11 cellular contexts compared by ENCODE assay signal in genomic region chr20:63214514-63214913, GRCh38. TPM values are rescaled to one million over a fixed set of nuclear protein-coding genes. Genes with fewer than 3 reads are reported as not detected.
DNase-seq lines count a peak whose midpoint lies in the region; ATAC-seq, FAIRE-seq and TF ChIP-seq lines count a peak whose summit lies in the region.
"Had no signal": no experiment of that assay in that cellular context is flagged by ENCODE, and none has a peak within 500 bp of the region (broad histone marks: within the 10 kb centered on the region; RNA-seq: fewer than 3 reads in every experiment).

No MANE protein-coding gene starts in this region.

- H4K5ac ChIP-seq in H1 (ENCODE audit: insufficient read length, low read depth, low read length) = no peak overlapping the region

- no peak overlapping the region for H3K14ac ChIP-seq in H1 (ENCODE audit: insufficient read length)
- peak overlapping the region; percentile 93 for H3K14ac ChIP-seq in trophoblast cell (ENCODE audit: low read length)

- no peak for FAIRE-seq in H1 (lab: Jason Lieb, UNC)
- FAIRE-seq in urothelium cell line (lab: Jason Lieb, UNC) = no peak

- no peak overlapping the region for H2BK120ac ChIP-seq in H1 (replicated peaks; ENCODE audit: low read depth, low read length)
- no peak overlapping the region for H2BK120ac ChIP-seq in trophoblast cell (ENCODE audit: insufficient read depth, low read length, poor library complexity)

- H4K91ac ChIP-seq in H1 (replicated peaks; ENCODE audit: insufficient read length, low read length) (no peak overlapping the region), trophoblast cell (ENCODE audit: low read depth, low read length) (peak overlapping the region; percentile 98)

- H3K79me2 ChIP-seq in OCI-LY1 (ENCODE audit: insufficient read depth, low read length) (peaks cover 46% of the 10 kb centered on the region), H1 (ENCODE audit: control insufficient read depth in 1 of 2, insufficient read depth in 2 of 2, low read length in 2 of 2) (peaks cover 29 to 60% of the 10 kb centered on the region in 2 experiments), trophoblast cell (ENCODE audit: control insufficient read depth, insufficient read depth, low read length, poor library complexity) (peaks cover 44% of the 10 kb centered on the region)

- no peak for TF ChIP-seq RAD21 in H1 (IDR thresholded peaks at IDR 0.05 in 1 of 2, conservative IDR thresholded peaks at IDR 0.05 in 1 of 2; ENCODE audit: low read depth in 2 of 2, low read length in 2 of 2)

- no peaks in the 10 kb centered on the region for H3F3A ChIP-seq in OCI-LY1 (ENCODE audit: insufficient read depth, low read length)

- TF ChIP-seq EP300 in H1 (IDR thresholded peaks at IDR 0.05; ENCODE audit: borderline replicate concordance in 1 of 2, low read depth in 2 of 2, low read length in 2 of 2) = no peak

- CTCF ChIA-PET in H1 (lab: Charles Lee; ENCODE audit: partially characterized antibody) = interaction anchor here (0.9 to 3.8 kb wide), 19 partner anchors 8 to 191 kb away, joined by 3 to 46 read pairs (median 5); partner anchors contain the start of gene ARFGAP1

- H3K4me3 ChIP-seq in OCI-LY1 (ENCODE audit: low read depth, low read length, poor library complexity, severe bottlenecking) (peak overlapping the region; percentile 78), H1 (ENCODE audit: extremely low read depth in 1 of 4, insufficient read depth in 2 of 4, low read depth in 3 of 4, low read length in 4 of 4) (peak overlapping the region in 3 of 4 experiments; percentile 69 to 92 (median 87); a peak in 3 of 8 replicates), trophoblast cell (ENCODE audit: low read depth, low read length) (no peak overlapping the region)

- H2BK20ac ChIP-seq in H1 (ENCODE audit: low read length) = no peak overlapping the region

- POLR2A ChIA-PET in H1 (lab: Charles Lee; ENCODE audit: partially characterized antibody) = interaction anchor here (1.1 to 2.5 kb wide), 11 partner anchors 8 to 255 kb away, joined by 3 to 14 read pairs (median 6); no protein-coding TSS in a partner anchor

- H3K9me3 ChIP-seq in OCI-LY1 (ENCODE audit: low read length) = no peaks in the 10 kb centered on the region
- H3K9me3 ChIP-seq in H1 (ENCODE audit: insufficient read depth in 2 of 2, low read depth in 1 of 2, low read length in 1 of 2) = no peaks in the 10 kb centered on the region
- H3K9me3 ChIP-seq in trophoblast cell (ENCODE audit: insufficient read depth, low read depth, low read length) = no peaks in the 10 kb centered on the region

- no peak overlapping the region for H4K12ac ChIP-seq in trophoblast cell (ENCODE audit: low read depth, low read length)

- H3K4me2 ChIP-seq in OCI-LY1 (ENCODE audit: low read length) (peak overlapping the region; percentile 69), H1 (ENCODE audit: insufficient read depth in 1 of 2, low read depth in 2 of 2, low read length in 2 of 2) (peak overlapping the region; percentile 59 to 89), trophoblast cell (ENCODE audit: low read length) (peak overlapping the region; percentile 82)

- H2AFZ ChIP-seq in OCI-LY1 (ENCODE audit: low read length) (no peak overlapping the region), H1 (ENCODE audit: low read length) (no peak overlapping the region), trophoblast cell (ENCODE audit: insufficient read depth, low read length, poor library complexity) (no peak overlapping the region)

- H4K8ac ChIP-seq in H1 (ENCODE audit: extremely low read depth, insufficient read depth, low read length) (no peak overlapping the region), trophoblast cell (ENCODE audit: low read depth, low read length) (peak overlapping the region; percentile 72)

- peaks cover 54% of the 10 kb centered on the region for H3K36me3 ChIP-seq in OCI-LY1 (ENCODE audit: insufficient read depth, low read length)
- H3K36me3 ChIP-seq in H1 (ENCODE audit: control insufficient read depth in 2 of 4, insufficient read depth in 4 of 4, low read length in 3 of 4) = peaks cover 14 to 31% (median 28%) of the 10 kb centered on the region in 4 experiments; a peak in 7 of 8 replicates
- H3K36me3 ChIP-seq in trophoblast cell (ENCODE audit: control insufficient read depth in 1 of 2, insufficient read depth in 2 of 2, low read length in 2 of 2) = peaks cover 34 to 42% of the 10 kb centered on the region in 2 experiments

- no peaks in the 10 kb centered on the region for H3K27me3 ChIP-seq in OCI-LY1 (ENCODE audit: insufficient read depth, low read length)
- no peaks in the 10 kb centered on the region for H3K27me3 ChIP-seq in H1 (replicated peaks in 1 of 4; ENCODE audit: control insufficient read depth in 3 of 4, extremely low read depth in 1 of 4, insufficient read depth in 3 of 4, low read length in 3 of 4)
- no peaks in the 10 kb centered on the region for H3K27me3 ChIP-seq in trophoblast cell (ENCODE audit: insufficient read depth, low read length)

- no peak overlapping the region for H3K27ac ChIP-seq in OCI-LY1 (ENCODE audit: low read depth, low read length, poor library complexity, severe bottlenecking)
- H3K27ac ChIP-seq in H1 (ENCODE audit: low read depth, low read length) = no peak overlapping the region
- peak overlapping the region; percentile 85 for H3K27ac ChIP-seq in trophoblast cell (ENCODE audit: low read depth, low read length)

- H2BK15ac ChIP-seq in H1 (ENCODE audit: low read length) = no peak overlapping the region

- H2BK5ac ChIP-seq in H1 (ENCODE audit: low read depth, low read length) (no peak overlapping the region), trophoblast cell (ENCODE audit: low read depth, low read length, poor library complexity) (peak overlapping the region; percentile 96)

- H2AK5ac ChIP-seq in H1 (ENCODE audit: low read depth, low read length) (no peak overlapping the region), trophoblast cell (ENCODE audit: low read length) (no peak overlapping the region)

- H3K56ac ChIP-seq in H1 (replicated peaks; ENCODE audit: insufficient read length, low read depth, low read length) = no peak overlapping the region

- no peak overlapping the region for H2BK12ac ChIP-seq in H1 (ENCODE audit: low read depth, low read length)
- H2BK12ac ChIP-seq in trophoblast cell (ENCODE audit: low read length) = no peak overlapping the region

- TF ChIP-seq POLR2A in H1 (IDR thresholded peaks at IDR 0.05; ENCODE audit: control extremely low read depth in 1 of 2, low read depth in 2 of 2, low read length in 2 of 2) = no peak

- H3K79me1 ChIP-seq in H1 (ENCODE audit: low read depth, low read length) = peaks cover 9% of the 10 kb centered on the region
- H3K79me1 ChIP-seq in trophoblast cell (ENCODE audit: low read length) = peaks cover 21% of the 10 kb centered on the region

- no peak for TF ChIP-seq CTCF in OCI-LY1 (IDR thresholded peaks at IDR 0.05; ENCODE audit: low read length)
- no peak for TF ChIP-seq CTCF in H1 (IDR thresholded peaks at IDR 0.05; ENCODE audit: control extremely low read depth in 1 of 3, insufficient read depth in 1 of 3, low read depth in 1 of 3, low read length in 3 of 3)
- no peak for TF ChIP-seq CTCF in GM10266 (IDR thresholded peaks at IDR 0.05; ENCODE audit: control insufficient read depth, insufficient read depth, low read depth, missing control alignments)

- H3K23ac ChIP-seq in H1 (ENCODE audit: insufficient read length) (no peak overlapping the region), trophoblast cell (ENCODE audit: low read length) (no peak overlapping the region)

- no peak overlapping the region for H3K4ac ChIP-seq in H1 (replicated peaks; ENCODE audit: insufficient read length, low read depth, low read length)
- H3K4ac ChIP-seq in trophoblast cell (ENCODE audit: low read depth, low read length) = peak overlapping the region; percentile 61

- H3K4me1 ChIP-seq in OCI-LY1 (ENCODE audit: insufficient read depth, low read length, severe bottlenecking) (peaks cover 24% of the 10 kb centered on the region), H1 (replicated peaks in 1 of 4; ENCODE audit: control insufficient read depth in 3 of 4, insufficient read depth in 4 of 4, low read length in 3 of 4) (peaks cover 0 to 11% (median 2%) of the 10 kb centered on the region in 4 experiments; a peak in 4 of 7 replicates), trophoblast cell (ENCODE audit: control insufficient read depth in 1 of 2, insufficient read depth in 2 of 2, low read length in 2 of 2) (peaks cover 25 to 36% of the 10 kb centered on the region in 2 experiments)

- H3K9ac ChIP-seq in OCI-LY1 (ENCODE audit: low read length) (peak overlapping the region; percentile 97), H1 (replicated peaks in 1 of 4; ENCODE audit: extremely low read depth in 1 of 4, low read depth in 3 of 4, low read length in 3 of 4) (no peak overlapping the region), trophoblast cell (ENCODE audit: low read length) (peak overlapping the region; percentile 90)

- no peaks in the 10 kb centered on the region for H4K20me1 ChIP-seq in OCI-LY1 (ENCODE audit: insufficient read depth, low read length)
- peaks cover 22 to 23% of the 10 kb centered on the region in 2 experiments for H4K20me1 ChIP-seq in H1 (replicated peaks in 1 of 2; ENCODE audit: control insufficient read depth in 1 of 2, insufficient read depth in 2 of 2, low read length in 2 of 2)

- WGBS in H1 (ENCODE audit: extremely low coverage in 1 of 2, insufficient coverage in 1 of 2, insufficient read length in 1 of 2, insufficient replicate concordance in 2 of 2, low coverage in 1 of 2, low lambda C conversion rate in 2 of 2, missing lambda C conversion rate in 1 of 2), 2 experiments = 59% methylated on average over 6 of the region's 6 CpGs; no CpG with 5 or more reads in 1 of the 2 experiments
- no CpG with 5 or more reads among the region's 6 CpGs for WGBS in trophoblast cell (ENCODE audit: extremely low coverage, insufficient coverage, insufficient read length)

- peaks cover 5% of the 10 kb centered on the region; the same call in 1 of the 2 replicates for H3K23me2 ChIP-seq in H1 (ENCODE audit: low read depth, low read length)

- DNase-seq in ELF-1 (ENCODE audit: low read depth, low spot score) (peak; percentile 60), H1 (ENCODE audit: low read depth in 1 of 2, low spot score in 2 of 2) (no peak), trophoblast cell (peak; percentile 50 to 81), urothelium cell line (ENCODE audit: low spot score) (no peak), GOT3 (lab: John Stamatoyannopoulos, UW) (no peak), GM10266 (ENCODE audit: extremely low spot score) (no peak)
- DNase-seq: activated gamma-delta T cell treated with Interleukin-2 at 50 U/mL for 16 hours, left cardiac atrium had no signal

- H3K9me2 ChIP-seq in OCI-LY1 (ENCODE audit: low read depth, low read length) = no peaks in the 10 kb centered on the region

- ATAC-seq in HG02852 (IDR thresholded peaks at IDR 0.05; ENCODE audit: unreplicated experiment) = no peak

- no peak overlapping the region for H3K18ac ChIP-seq in H1 (ENCODE audit: extremely low read depth, low read length)
- H3K18ac ChIP-seq in trophoblast cell (ENCODE audit: low read length) = no peak overlapping the region

RNA-seq across cellular contexts. Expression of gene YTHDF1, which starts 1.4 kb away (rescaled TPM):
- 66.0 and 66.1 TPM in 2 replicates for total RNA-seq in H1 (2021; fragmentation: NEBNext Ultra II Directional; extraction: Animal tissue kit (Norgen Biotek cat#: 25700))
- polyA plus RNA-seq in H1 (2011; rRNA removed) = 32.8 and 38.3 TPM in 2 replicates
- 41.4 TPM for polyA plus RNA-seq in H1 (2011; cell fraction: cytosol; rRNA removed)
- polyA plus RNA-seq in H1 (2011; cell fraction: nucleus; rRNA removed) = 41.1 TPM
- polyA plus RNA-seq in H1 (2012, experiment 1 of 2) = 46.9 to 54.7 TPM (median 49.9 TPM) in 4 replicates
- 35.5 TPM for polyA plus RNA-seq in H1 (2012, experiment 2 of 2)
- 44.4 TPM for polyA plus RNA-seq in H1 (2013, experiment 1 of 2)
- polyA plus RNA-seq in H1 (2013, experiment 2 of 2) = 44.2 TPM
- 42.5 and 44.7 TPM in 2 replicates for polyA minus RNA-seq in H1 (2011; rRNA and poly(A)+ RNA removed)
- polyA minus RNA-seq in H1 (2011; cell fraction: cytosol; rRNA and poly(A)+ RNA removed) = 40.8 TPM
- polyA minus RNA-seq in H1 (2011; cell fraction: nucleus; rRNA and poly(A)+ RNA removed) = 22.0 TPM
- 89.1 and 94.0 TPM in 2 replicates for polyA plus RNA-seq in trophoblast cell (2013)

RNA-seq across cellular contexts. Expression of gene BIRC7, which starts 21.2 kb away (rescaled TPM):
- total RNA-seq in H1 (2021; fragmentation: NEBNext Ultra II Directional; extraction: Animal tissue kit (Norgen Biotek cat#: 25700)) = 0.41 TPM in 1 of 2 replicates, not detected in the other
- polyA plus RNA-seq in H1 (2011; rRNA removed) = 0.11 and 0.16 TPM in 2 replicates
- 0.16 TPM for polyA plus RNA-seq in H1 (2011; cell fraction: cytosol; rRNA removed)
- 0.77 TPM for polyA plus RNA-seq in H1 (2011; cell fraction: nucleus; rRNA removed)
- 0.19 TPM in 1 of 4 replicates, not detected in the others for polyA plus RNA-seq in H1 (2012, experiment 1 of 2)
- not detected for polyA plus RNA-seq in H1 (2012, experiment 2 of 2)
- 0.06 TPM for polyA plus RNA-seq in H1 (2013, experiment 1 of 2)
- polyA plus RNA-seq in H1 (2013, experiment 2 of 2) = 0.06 TPM
- not detected in 2 replicates for polyA minus RNA-seq in H1 (2011; rRNA and poly(A)+ RNA removed)
- polyA minus RNA-seq in H1 (2011; cell fraction: cytosol; rRNA and poly(A)+ RNA removed) = not detected
- polyA minus RNA-seq in H1 (2011; cell fraction: nucleus; rRNA and poly(A)+ RNA removed) = not detected
- polyA plus RNA-seq in trophoblast cell (2013) = 12.8 and 14.9 TPM in 2 replicates

RNA-seq across cellular contexts. Expression of gene NKAIN4, which starts 39.7 kb away (rescaled TPM):
- total RNA-seq in H1 (2021; fragmentation: NEBNext Ultra II Directional; extraction: Animal tissue kit (Norgen Biotek cat#: 25700)) = 6.6 and 6.9 TPM in 2 replicates
- polyA plus RNA-seq in H1 (2011; rRNA removed) = 17.0 and 21.9 TPM in 2 replicates
- 13.2 TPM for polyA plus RNA-seq in H1 (2011; cell fraction: cytosol; rRNA removed)
- 27.5 TPM for polyA plus RNA-seq in H1 (2011; cell fraction: nucleus; rRNA removed)
- 4.5 to 10.2 TPM (median 8.1 TPM) in 4 replicates for polyA plus RNA-seq in H1 (2012, experiment 1 of 2)
- 6.7 TPM for polyA plus RNA-seq in H1 (2012, experiment 2 of 2)
- 8.1 TPM for polyA plus RNA-seq in H1 (2013, experiment 1 of 2)
- polyA plus RNA-seq in H1 (2013, experiment 2 of 2) = 5.9 TPM
- polyA minus RNA-seq in H1 (2011; rRNA and poly(A)+ RNA removed) = 5.3 and 5.5 TPM in 2 replicates
- 4.3 TPM for polyA minus RNA-seq in H1 (2011; cell fraction: cytosol; rRNA and poly(A)+ RNA removed)
- polyA minus RNA-seq in H1 (2011; cell fraction: nucleus; rRNA and poly(A)+ RNA removed) = 7.0 TPM
- polyA plus RNA-seq in trophoblast cell (2013) = 40.3 and 44.3 TPM in 2 replicates
- total RNA-seq: left cardiac atrium, NCI-H460 had no signal

RNA-seq across cellular contexts. Expression of gene ARFGAP1, which starts 58.1 kb away (rescaled TPM):
- total RNA-seq in H1 (2021; fragmentation: NEBNext Ultra II Directional; extraction: Animal tissue kit (Norgen Biotek cat#: 25700)) = 93.0 and 100 TPM in 2 replicates
- polyA plus RNA-seq in H1 (2011; rRNA removed) = 93.7 and 136 TPM in 2 replicates
- polyA plus RNA-seq in H1 (2011; cell fraction: cytosol; rRNA removed) = 110 TPM
- 723 TPM for polyA plus RNA-seq in H1 (2011; cell fraction: nucleus; rRNA removed)
- polyA plus RNA-seq in H1 (2012, experiment 1 of 2) = 84.2 to 119 TPM (median 111 TPM) in 4 replicates
- 65.8 TPM for polyA plus RNA-seq in H1 (2012, experiment 2 of 2)
- polyA plus RNA-seq in H1 (2013, experiment 1 of 2) = 59.7 TPM
- polyA plus RNA-seq in H1 (2013, experiment 2 of 2) = 49.0 TPM
- polyA minus RNA-seq in H1 (2011; rRNA and poly(A)+ RNA removed) = 37.5 and 49.1 TPM in 2 replicates
- 44.3 TPM for polyA minus RNA-seq in H1 (2011; cell fraction: cytosol; rRNA and poly(A)+ RNA removed)
- 123 TPM for polyA minus RNA-seq in H1 (2011; cell fraction: nucleus; rRNA and poly(A)+ RNA removed)
- 83.1 and 87.4 TPM in 2 replicates for polyA plus RNA-seq in trophoblast cell (2013)

Comparison
In these comparisons a context has a peak if more than half of its experiments do, and no peak if none do; other contexts are left out.
1. DNase-seq: peak in ELF-1 (single experiment) and trophoblast cell (2 of 2); none in H1 (0 of 2), urothelium cell line (single experiment), GOT3 (single experiment) and GM10266 (single experiment).
2. H3K9ac ChIP-seq: peak in OCI-LY1 (single experiment) and trophoblast cell (single experiment); none in H1 (0 of 4).
3. Peak in every context shown above with its lines, with median percentiles within 50 percentile points of each other: H3K4me2 ChIP-seq.